ENCODE assay signal across 11 cellular contexts in genomic region chr20:49706548-49707517, GRCh38. TPM values are rescaled to one million over a fixed set of nuclear protein-coding genes. Genes with fewer than 3 reads are reported as not detected.
DNase-seq lines count a peak whose midpoint lies in the region; ATAC-seq and TF ChIP-seq lines count a peak whose summit lies in the region.
"Had no signal": no experiment of that assay in that cellular context is flagged by ENCODE, and none has a peak within 500 bp of the region (broad histone marks: within the 10 kb centered on the region; RNA-seq: fewer than 3 reads in every experiment).

No MANE protein-coding gene starts in this region.

- H3K9me3 ChIP-seq in HUES64 (ENCODE audit: insufficient read depth, low read depth, low read length): no peaks in the 10 kb centered on the region
- H3K9me3 ChIP-seq in spleen: no peaks in the 10 kb centered on the region
- H3K9me3 ChIP-seq: ovary had no signal

- DNase-seq in amniotic epithelial cell (ENCODE audit: low read depth): peak; percentile 50
- peak; percentile 39 for DNase-seq in left kidney (ENCODE audit: low read depth, low spot score)
- no peak for DNase-seq in spleen
- no peak for DNase-seq in A172 (ENCODE audit: low spot score)
- no peak for DNase-seq in stimulated activated CD4-positive, alpha-beta T cell treated with anti-CD3 and anti-CD28 coated beads, Interleukin-12 subunit alpha, Interleukin-12 subunit beta, amount 100 ng/mL, for 4 hours
- DNase-seq in GM10248 (ENCODE audit: extremely low spot score): no peak
- DNase-seq: GF-D8, NCI-H1092, ovary had no signal

- H3K27me3 ChIP-seq in HUES64 (ENCODE audit: insufficient read depth, low read length) (no peaks in the 10 kb centered on the region), spleen (replicated peaks in 1 of 7) (no peaks in the 10 kb centered on the region)
- H3K27me3 ChIP-seq: ovary had no signal

- H3K27ac ChIP-seq in HUES64 (ENCODE audit: low read depth, low read length) (peak overlapping the region; percentile 3; the same call in 1 of the 2 replicates), spleen (peak overlapping the region in 6 of 8 donors; percentile 21 to 99 (median 57))
- H3K27ac ChIP-seq: ovary had no signal

- intact Hi-C loops in spleen (cut with DNase I; ENCODE audit: low total_unique reads): no loop called here

- no peak for ATAC-seq in GM21528 (IDR thresholded peaks at IDR 0.05; ENCODE audit: low FRiP score, unreplicated experiment)

- H3K4me3 ChIP-seq in HUES64 (ENCODE audit: low read length) (no peak overlapping the region), spleen (no peak overlapping the region)
- H3K4me3 ChIP-seq: ovary had no signal

- TF ChIP-seq CTCF in spleen (IDR thresholded peaks at IDR 0.05 in 8 of 11, conservative IDR thresholded peaks at IDR 0.05 in 3 of 11) (no peak), GM10248 (IDR thresholded peaks at IDR 0.05; ENCODE audit: control extremely low read depth, extremely low read depth, low read depth, missing control alignments) (no peak)

- TF ChIP-seq POLR2A in spleen (IDR thresholded peaks at IDR 0.05): no peak

- WGBS in HUES64: 76% methylated on average over 7 of the region's 9 CpGs
- WGBS in spleen, 5 donors: 58 to 79% (median 67%) methylated on average over 9 of the region's 9 CpGs

- CTCF ChIA-PET in GM10248 (lab: Yijun Ruan, JAX): no interaction called here

- POLR2A ChIA-PET in GM10248 (lab: Yijun Ruan, JAX): no interaction called here

- H3K4me1 ChIP-seq in HUES64 (ENCODE audit: insufficient read depth, low read length) (peaks cover 39% of the 10 kb centered on the region), spleen (peaks cover 20 to 98% (median 79%) of the 10 kb centered on the region in 6 donors)

- 0 out of 2 replicates have a peak, but pooled peaks cover 3% of the 10 kb centered on the region for H3K36me3 ChIP-seq in HUES64 (ENCODE audit: insufficient read depth, low read length)
- H3K36me3 ChIP-seq in spleen: no peaks in the 10 kb centered on the region
- H3K36me3 ChIP-seq: ovary had no signal

- H3K9ac ChIP-seq in HUES64 (ENCODE audit: low read depth, low read length): no peak overlapping the region

RNA-seq across cellular contexts. Expression of gene B4GALT5, which starts 6.8 kb away (rescaled TPM):
- 37.2 TPM for polyA plus RNA-seq in HUES64 (2013, experiment 1 of 2)
- polyA plus RNA-seq in HUES64 (2013, experiment 2 of 2): 38.5 TPM
- total RNA-seq in spleen: 10 to 100 TPM; 41.1 to 79.0 (median 63.4) TPM
- polyA plus RNA-seq in spleen: 10 to 100 TPM in 1 of 3 donors, 1 to 10 TPM in 2; 3.9 to 15.7 (median 4.3) TPM
- total RNA-seq in A172 (2014; rRNA removed; shearing (Covaris generic)): 40.0 and 44.1 TPM in 2 replicates

Comparison
In these comparisons a context has a peak if more than half of its experiments do, and no peak if none do; other contexts are left out.
1. DNase-seq: peak in amniotic epithelial cell (single experiment) and left kidney (single experiment); none in spleen (single experiment), A172 (single experiment), stimulated activated CD4-positive, alpha-beta T cell treated with anti-CD3 and anti-CD28 coated beads, Interleukin-12 subunit alpha, Interleukin-12 subunit beta, amount 100 ng/mL, for 4 hours (single experiment) and GM10248 (single experiment).